1 cellular context compared by ENCODE assay signal in genomic region chr1:26932536-26932935, GRCh38.
TF ChIP-seq lines count a peak whose summit lies in the region.

No MANE protein-coding gene starts in this region.

TF ChIP-seq in GM12878, 131 proteins besides CTCF, POLR2A, EP300 and RAD21:
- TF ChIP-seq DPF2 (IDR thresholded peaks at IDR 0.05): 0 out of 2 replicates have a peak, but pooled peaks have one; percentile 30
- no peak for TF ChIP-seq SUZ12 (IDR thresholded peaks at IDR 0.05; ENCODE audit: unreplicated experiment)
- TF ChIP-seq CEBPB (IDR thresholded peaks at IDR 0.05; ENCODE audit: borderline replicate concordance in 1 of 2, low read depth in 2 of 2, low read length in 2 of 2): 0 out of 4 replicates have a peak, but pooled peaks of 1 of the 2 experiments have one; percentile 40
- TF ChIP-seq SPI1 (IDR thresholded peaks at IDR 0.05; ENCODE audit: borderline replicate concordance, insufficient read depth, low read depth, low read length): peak; percentile 94
- TF ChIP-seq SMARCA5 (IDR thresholded peaks at IDR 0.05): 0 out of 2 replicates have a peak, but pooled peaks have one; percentile 26
- TF ChIP-seq IRF4 (IDR thresholded peaks at IDR 0.05; ENCODE audit: low read depth, low read length): peak; percentile 74; the same call in 1 of the 2 replicates
- no peak for TF ChIP-seq NBN (IDR thresholded peaks at IDR 0.05)
